19 cellular contexts compared by ENCODE assay signal in genomic region chr19:48596237-48596636, GRCh38. TPM values are rescaled to one million over a fixed set of nuclear protein-coding genes. Genes with fewer than 3 reads are reported as not detected.
DNase-seq lines count a peak whose midpoint lies in the region; ATAC-seq and TF ChIP-seq lines count a peak whose summit lies in the region.
"Had no signal": no experiment of that assay in that cellular context is flagged by ENCODE, and none has a peak within 500 bp of the region (broad histone marks: within the 10 kb centered on the region; RNA-seq: fewer than 3 reads in every experiment).

No MANE protein-coding gene starts in this region.

- CTCF ChIA-PET in PC-3 (lab: Charles Lee): no interaction called here

- H3K9ac ChIP-seq in OCI-LY1 (ENCODE audit: low read length) (no peak overlapping the region), PC-3 (ENCODE audit: low read length) (no peak overlapping the region)
- H3K9ac ChIP-seq: SK-N-SH had no signal

- peak overlapping the region; percentile 14; the same call in 1 of the 2 replicates for H3K4me2 ChIP-seq in OCI-LY1 (ENCODE audit: low read length)
- H3K4me2 ChIP-seq in PC-3 (ENCODE audit: low read length): no peak overlapping the region
- H3K4me2 ChIP-seq: SK-N-SH had no signal

- H2AFZ ChIP-seq in OCI-LY1 (ENCODE audit: low read length): no peak overlapping the region
- H2AFZ ChIP-seq in PC-3 (ENCODE audit: low read length): no peak overlapping the region

- ATAC-seq in esophagus mucosa (peak; percentile 3), PC-3 (no peak)

- no peaks in the 10 kb centered on the region for H3K9me3 Mint-ChIP-seq in T-helper 1 cell treated with Interleukin-12 subunit alpha and Interleukin-12 subunit beta and Interleukin-4 antibody, amounts not matched to agents 30 μg/mL and 1 μg/mL, for 36 hours
- H3K9me3 Mint-ChIP-seq: stimulated activated memory B cell treated with anti-CD40 and anti-IgM and Interleukin-4, amounts not matched to agents 10 μg/mL and 1 μg/mL and 100 μg/mL, for 72 hours had no signal

- TF ChIP-seq CTCF in OCI-LY1 (IDR thresholded peaks at IDR 0.05; ENCODE audit: low read length) (no peak), PC-3 (conservative IDR thresholded peaks at IDR 0.05; ENCODE audit: low read depth, low read length) (no peak)

- H3K36me3 ChIP-seq in OCI-LY1 (ENCODE audit: insufficient read depth, low read length) (no peaks in the 10 kb centered on the region; the same call in 1 of the 2 replicates), PC-3 (ENCODE audit: low read depth, low read length) (no peaks in the 10 kb centered on the region)
- H3K36me3 ChIP-seq: BE2C, transverse colon had no signal

- H3K79me2 ChIP-seq in OCI-LY1 (ENCODE audit: insufficient read depth, low read length): no peaks in the 10 kb centered on the region
- no peaks in the 10 kb centered on the region for H3K79me2 ChIP-seq in PC-3 (ENCODE audit: low read length)

- no peak for DNase-seq in T-helper 1 cell
- DNase-seq in NCI-H2171 treated with DMSO at 0.1 percent for 48 hours (lab: John Stamatoyannopoulos, UW): no peak
- no peak for DNase-seq in PC-3
- DNase-seq: activated gamma-delta T cell, BE2C, hippocampal formation, kidney glomerular epithelial cell, NCI-H146, NCI-H2227 treated with DMSO at 0.1 percent for 48 hours, SK-N-SH, transverse colon had no signal

- H3K27ac ChIP-seq in OCI-LY1 (ENCODE audit: low read depth, low read length, poor library complexity, severe bottlenecking) (no peak overlapping the region), PC-3 (ENCODE audit: low read length) (no peak overlapping the region)
- H3K27ac ChIP-seq: 22Rv1, transverse colon had no signal

- intact Hi-C loops in PC-3 (cut with micrococcal nuclease): no loop called here

- H3K9me2 ChIP-seq in OCI-LY1 (ENCODE audit: low read depth, low read length) (no peaks in the 10 kb centered on the region), PC-3 (replicated peaks; ENCODE audit: low read length) (no peaks in the 10 kb centered on the region)
- H3K9me2 ChIP-seq: SK-N-SH had no signal

- peaks cover 9% of the 10 kb centered on the region for H3K4me1 Mint-ChIP-seq in T-helper 1 cell treated with Interleukin-12 subunit alpha and Interleukin-12 subunit beta and Interleukin-4 antibody, amounts not matched to agents 30 μg/mL and 1 μg/mL, for 36 hours (ENCODE audit: low read depth)

- H3F3A ChIP-seq in OCI-LY1 (ENCODE audit: insufficient read depth, low read length) (no peaks in the 10 kb centered on the region), PC-3 (ENCODE audit: low read length, unreplicated experiment) (no peaks in the 10 kb centered on the region)

- no peaks in the 10 kb centered on the region for H3K27me3 Mint-ChIP-seq in T-helper 1 cell treated with Interleukin-12 subunit alpha and Interleukin-12 subunit beta and Interleukin-4 antibody, amounts not matched to agents 30 μg/mL and 1 μg/mL, for 36 hours (ENCODE audit: low read depth)

- H3K27ac Mint-ChIP-seq in T-helper 1 cell treated with Interleukin-12 subunit alpha and Interleukin-12 subunit beta and Interleukin-4 antibody, amounts not matched to agents 30 μg/mL and 1 μg/mL, for 36 hours: no peak overlapping the region

- H3K9me3 ChIP-seq in OCI-LY1 (ENCODE audit: low read length) (no peaks in the 10 kb centered on the region), PC-3 (ENCODE audit: low read length) (no peaks in the 10 kb centered on the region)
- H3K9me3 ChIP-seq: BE2C, SK-N-SH, transverse colon had no signal

- POLR2A ChIA-PET in PC-3 (lab: Charles Lee; ENCODE audit: unreplicated experiment): no interaction called here

- H4K20me1 ChIP-seq in OCI-LY1 (ENCODE audit: insufficient read depth, low read length) (no peaks in the 10 kb centered on the region), PC-3 (ENCODE audit: low read length) (no peaks in the 10 kb centered on the region)

- H3K27me3 ChIP-seq in OCI-LY1 (ENCODE audit: insufficient read depth, low read length): peaks cover 4% of the 10 kb centered on the region; the same call in 1 of the 2 replicates
- no peaks in the 10 kb centered on the region for H3K27me3 ChIP-seq in PC-3 (ENCODE audit: low read length)
- H3K27me3 ChIP-seq: transverse colon had no signal

- BruUV-seq in PC-3 (replicated peaks; lab: Mats Ljungman, UMichigan): no TSS peak

- peaks cover 9% of the 10 kb centered on the region for H3K4me1 ChIP-seq in OCI-LY1 (ENCODE audit: insufficient read depth, low read length, severe bottlenecking)
- no peaks in the 10 kb centered on the region for H3K4me1 ChIP-seq in PC-3 (ENCODE audit: insufficient read depth, low read length)
- H3K4me1 ChIP-seq: BE2C, transverse colon had no signal

- H3K4me3 ChIP-seq in OCI-LY1 (ENCODE audit: low read depth, low read length, poor library complexity, severe bottlenecking) (no peak overlapping the region), PC-3 (ENCODE audit: low read length) (no peak overlapping the region)
- H3K4me3 ChIP-seq: transverse colon had no signal

- no peaks in the 10 kb centered on the region for H3K36me3 Mint-ChIP-seq in T-helper 1 cell treated with Interleukin-12 subunit alpha and Interleukin-12 subunit beta and Interleukin-4 antibody, amounts not matched to agents 30 μg/mL and 1 μg/mL, for 36 hours (ENCODE audit: low read depth)
- H3K36me3 Mint-ChIP-seq: stimulated activated memory B cell treated with anti-CD40 and anti-IgM and Interleukin-4, amounts not matched to agents 10 μg/mL and 1 μg/mL and 100 μg/mL, for 72 hours had no signal

- H3K4me3 Mint-ChIP-seq in T-helper 1 cell treated with Interleukin-12 subunit alpha and Interleukin-12 subunit beta and Interleukin-4 antibody, amounts not matched to agents 30 μg/mL and 1 μg/mL, for 36 hours: peak overlapping the region; percentile 74

RNA-seq across cellular contexts. Expression of gene SPACA4, which starts 10.3 kb away (rescaled TPM):
- total RNA-seq in esophagus mucosa: 0.64 TPM
- not detected in 2 replicates for total RNA-seq in PC-3 (2014; rRNA removed)
- total RNA-seq: M059J, mesenteric fat pad, pulmonary artery endothelial cell, transverse colon had no signal

RNA-seq across cellular contexts. Expression of gene FAM83E, which starts 18.6 kb away (rescaled TPM):
- 6.5 TPM for total RNA-seq in esophagus mucosa
- total RNA-seq in PC-3 (2014; rRNA removed): 4.6 and 4.7 TPM in 2 replicates

RNA-seq across cellular contexts. Expression of gene RPL18, which starts 22.7 kb away (rescaled TPM):
- total RNA-seq in esophagus mucosa (1,668 TPM), PC-3 (2014; rRNA removed) (1,237 and 1,503 TPM in 2 replicates)

RNA-seq across cellular contexts. Expression of gene SPHK2, which starts 23.1 kb away (rescaled TPM):
- 7.7 TPM for total RNA-seq in esophagus mucosa
- 8.5 and 8.6 TPM in 2 replicates for total RNA-seq in PC-3 (2014; rRNA removed)

RNA-seq across cellular contexts. Expression of gene DBP, which starts 40.9 kb away (rescaled TPM):
- total RNA-seq in esophagus mucosa: 6.7 TPM
- 9.0 and 12.2 TPM in 2 replicates for total RNA-seq in PC-3 (2014; rRNA removed)
